Comparison of ENCODE assay signal across 8 cellular contexts in the genomic region with DNA sequence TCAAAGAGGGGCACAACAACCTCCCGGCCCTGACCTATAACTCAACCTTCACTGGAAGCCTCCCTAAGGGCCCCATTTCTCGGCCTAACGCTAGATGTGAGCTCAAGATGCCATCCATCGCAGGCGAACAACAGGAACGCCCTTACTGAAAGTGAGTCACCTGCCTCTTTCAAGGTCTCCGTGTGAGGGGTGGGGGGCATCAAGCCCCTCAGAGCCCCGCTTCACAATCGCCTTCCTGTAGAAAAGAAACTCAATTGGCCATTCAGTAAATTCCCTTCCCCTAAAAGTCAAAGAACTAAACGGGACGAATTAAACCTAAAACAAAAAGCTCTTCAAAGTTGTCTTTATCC. TPM values are rescaled to one million over a fixed set of nuclear protein-coding genes. Genes with fewer than 3 reads are reported as not detected.
DNase-seq lines count a peak whose midpoint lies in the region; ATAC-seq, FAIRE-seq and TF ChIP-seq lines count a peak whose summit lies in the region.

No MANE protein-coding gene starts in this region.

- 0% methylated on average over 11 of the region's 11 CpGs for WGBS in HepG2 (ENCODE audit: low lambda C conversion rate)

- H3K9ac ChIP-seq in HepG2 (ENCODE audit: insufficient read depth, low read depth, low read length): peak overlapping the region; percentile 86

- CTCF ChIA-PET in HepG2 (lab: Yijun Ruan, JAX; ENCODE audit: low intra/inter-chr PET ratio, low total read pairs): no interaction called here

- peak; percentile 46 for ATAC-seq in HepG2
- no peak for ATAC-seq in GM18858 (IDR thresholded peaks at IDR 0.05; ENCODE audit: unreplicated experiment)

- TF ChIP-seq CTCF in DOHH2 (IDR thresholded peaks at IDR 0.05; ENCODE audit: low read depth, low read length, poor library complexity, severe bottlenecking) (no peak), HL-60 (IDR thresholded peaks at IDR 0.05; ENCODE audit: insufficient read depth, low read length) (no peak), choroid plexus epithelial cell (conservative IDR thresholded peaks at IDR 0.05; ENCODE audit: low read depth, low read length) (no peak), HepG2 (CRISPR knock-in tag; IDR thresholded peaks at IDR 0.05) (no peak)

- H4K20me1 ChIP-seq in DOHH2 (ENCODE audit: control insufficient read depth, insufficient read depth, low read depth, low read length) (no peaks in the 10 kb centered on the region), HepG2 (ENCODE audit: insufficient read depth, low read length) (no peaks in the 10 kb centered on the region)

- H3K79me2 ChIP-seq in DOHH2 (ENCODE audit: control insufficient read depth, low read length): peaks cover 35% of the 10 kb centered on the region
- peaks cover 12% of the 10 kb centered on the region for H3K79me2 ChIP-seq in HepG2 (ENCODE audit: insufficient read depth, low read length)

- TF ChIP-seq RAD21 in HepG2 (CRISPR knock-in tag; IDR thresholded peaks at IDR 0.05): no peak

- H2AFZ ChIP-seq in HepG2 (ENCODE audit: low read length): peak overlapping the region; percentile 68

- no peaks in the 10 kb centered on the region for H3K27me3 ChIP-seq in DOHH2 (ENCODE audit: control insufficient read depth, low read length)
- H3K27me3 ChIP-seq in HL-60 (ENCODE audit: insufficient read depth, poor library complexity, severe bottlenecking): no peaks in the 10 kb centered on the region
- H3K27me3 ChIP-seq in HepG2 (ENCODE audit: control insufficient read depth in 1 of 2, insufficient read depth in 2 of 2, low read length in 2 of 2): no peaks in the 10 kb centered on the region; a peak in 1 of 5 replicates

- peak overlapping the region; percentile 64 for H3K4me2 ChIP-seq in DOHH2 (ENCODE audit: low read length)
- H3K4me2 ChIP-seq in HepG2 (ENCODE audit: low read depth, low read length): peak overlapping the region; percentile 75

- no peak for TF ChIP-seq POLR2A in HepG2 (IDR thresholded peaks at IDR 0.05; ENCODE audit: insufficient read depth in 1 of 2, low read depth in 2 of 2, low read length in 2 of 2)

- H3K9me2 ChIP-seq in DOHH2 (replicated peaks; ENCODE audit: control insufficient read depth, low read length): no peaks in the 10 kb centered on the region

- TF ChIP-seq EP300 in HepG2 (IDR thresholded peaks at IDR 0.05; ENCODE audit: low read depth in 2 of 2, low read length in 2 of 2) (no peak), HepG2 (CRISPR knock-in tag; IDR thresholded peaks at IDR 0.05; ENCODE audit: borderline replicate concordance) (no peak)

- peak; percentile 16 to 33 for DNase-seq in HL-60 (ENCODE audit: low read depth in 1 of 2, low spot score in 1 of 2)
- DNase-seq in activated CD4-positive, CD25-positive, alpha-beta regulatory T cell treated with anti-CD3 and anti-CD28 coated beads, Interleukin-2, amount 50 U/mL, for 16 hours (ENCODE audit: low read depth, low spot score): peak; percentile 11
- DNase-seq in choroid plexus epithelial cell (ENCODE audit: low read depth): peak; percentile 47
- peak; percentile 5 for DNase-seq in HepG2 (ENCODE audit: low spot score)
- peak; percentile 10 to 32 (median 22) for DNase-seq in stimulated activated CD4-positive, alpha-beta T cell treated with anti-CD3 and anti-CD28 coated beads, TNF-alpha, amount 100 ng/mL, for 24 hours (ENCODE audit: low read depth in 3 of 3)
- DNase-seq in NCI-H1694 treated with DMSO at 0.1 percent for 48 hours (lab: John Stamatoyannopoulos, UW): no peak

- H3K4me3 ChIP-seq in DOHH2 (ENCODE audit: low read length): peak overlapping the region; percentile 94
- peak overlapping the region; percentile 70 for H3K4me3 ChIP-seq in HL-60 (replicated peaks; ENCODE audit: insufficient read depth, low read length)
- peak overlapping the region; percentile 94 for H3K4me3 ChIP-seq in choroid plexus epithelial cell (ENCODE audit: low read depth, low read length)
- peak overlapping the region; percentile 81 to 86 (median 84) for H3K4me3 ChIP-seq in HepG2 (replicated peaks in 1 of 3; ENCODE audit: insufficient read depth in 1 of 3, low read depth in 2 of 3, low read length in 3 of 3)

- in situ Hi-C loops in HepG2 (cut with HindIII; ENCODE audit: extremely low pct_ligation_motif_present, low pct_unique_long_range_greater_than_20kb): no loop called here

- POLR2A ChIA-PET in HepG2 (lab: Yijun Ruan, JAX): interaction anchor here (1.0 to 3.5 kb wide), 6 partner anchors 13 to 237 kb away, joined by 3 to 15 read pairs (median 6); partner anchors contain the start of genes SMIM12, TMEM35B and ZMYM1

- no peak for FAIRE-seq in HepG2 (lab: Jason Lieb, UNC)

- H3F3A ChIP-seq in DOHH2 (ENCODE audit: control insufficient read depth, insufficient read depth): 0 out of 2 replicates have a peak, but pooled peaks cover 5% of the 10 kb centered on the region

- H3K9me3 ChIP-seq in DOHH2 (ENCODE audit: control insufficient read depth, insufficient read depth, low read length): peaks cover 20% of the 10 kb centered on the region; the same call in 1 of the 2 replicates
- H3K9me3 ChIP-seq in HepG2 (ENCODE audit: low read length): peaks cover 11% of the 10 kb centered on the region

- H3K36me3 ChIP-seq in DOHH2 (ENCODE audit: control insufficient read depth, low read length) (peaks cover 24% of the 10 kb centered on the region), HepG2 (replicated peaks in 1 of 2; ENCODE audit: control insufficient read depth in 1 of 2, insufficient read depth in 2 of 2, low read length in 2 of 2) (peaks cover 0 to 9% of the 10 kb centered on the region in 2 experiments; a peak in 2 of 5 replicates)

- peaks cover 14% of the 10 kb centered on the region for H3K4me1 ChIP-seq in DOHH2 (ENCODE audit: control insufficient read depth, low read length)
- peaks cover 12% of the 10 kb centered on the region for H3K4me1 ChIP-seq in HepG2 (ENCODE audit: insufficient read depth, low read length)

- BruUV-seq in HepG2 (replicated peaks; lab: Mats Ljungman, UMichigan): TSS peak; percentile 87

- intact Hi-C loops in HepG2 (cut with micrococcal nuclease; ENCODE audit: unreplicated experiment): loop anchor here (5.0 kb wide), 2 partner anchors 44 to 161 kb away; partner anchors contain the start of genes SFPQ and TMEM35B

- peak overlapping the region; percentile 74 for H3K27ac ChIP-seq in DOHH2 (ENCODE audit: low read depth, low read length)
- H3K27ac ChIP-seq in HL-60 (replicated peaks): peak overlapping the region; percentile 82
- peak overlapping the region; percentile 71 for H3K27ac ChIP-seq in HepG2 (ENCODE audit: extremely low read length, insufficient read depth, low read length)

RNA-seq across cellular contexts. Expression of gene ZMYM6, which starts 0.7 kb away (rescaled TPM):
- total RNA-seq in HepG2 (2016; rRNA removed; fragmentation: Illumina TruSeq; extraction: Trizol): 8.5 and 10.3 TPM in 2 replicates
- 2.2 and 2.5 TPM in 2 replicates for total RNA-seq in HepG2 (2016; cell fraction: cytosol; rRNA removed; fragmentation: Illumina TruSeq; extraction: Trizol; ENCODE audit: low read depth)
- total RNA-seq in HepG2 (2016; cell fraction: insoluble cytoplasmic fraction; rRNA removed; fragmentation: Illumina TruSeq; extraction: Trizol): 9.8 TPM in 2 replicates
- total RNA-seq in HepG2 (2016; cell fraction: membrane; rRNA removed; fragmentation: Illumina TruSeq; extraction: Trizol): 5.7 and 6.8 TPM in 2 replicates
- 13.6 and 17.6 TPM in 2 replicates for total RNA-seq in HepG2 (2016; cell fraction: nucleus; rRNA removed; fragmentation: Illumina TruSeq; extraction: Trizol)
- polyA plus RNA-seq in HepG2 (2011; rRNA removed): 9.4 and 10.2 TPM in 2 replicates
- polyA plus RNA-seq in HepG2 (2011; cell fraction: cytosol; rRNA removed): 2.0 and 2.9 TPM in 2 replicates
- polyA plus RNA-seq in HepG2 (2011; cell fraction: nucleus; rRNA removed): 18.1 and 19.2 TPM in 2 replicates
- polyA plus RNA-seq in HepG2 (2012): 5.6 and 7.6 TPM in 2 replicates
- polyA plus RNA-seq in HepG2 (2016; cell fraction: cytosol; fragmentation: Illumina TruSeq; extraction: Trizol; ENCODE audit: low read depth): 0.80 and 0.97 TPM in 2 replicates
- 9.6 and 11.3 TPM in 2 replicates for polyA plus RNA-seq in HepG2 (2016; cell fraction: insoluble cytoplasmic fraction; fragmentation: Illumina TruSeq; extraction: Trizol; ENCODE audit: low read depth)
- polyA plus RNA-seq in HepG2 (2016; cell fraction: membrane; fragmentation: Illumina TruSeq; extraction: Trizol; ENCODE audit: low read depth): 2.5 and 2.9 TPM in 2 replicates
- polyA plus RNA-seq in HepG2 (2016; cell fraction: nucleus; fragmentation: Illumina TruSeq; extraction: Trizol; ENCODE audit: insufficient read depth, low read depth): 19.8 and 21.8 TPM in 2 replicates
- 23.2 and 29.3 TPM in 2 replicates for polyA minus RNA-seq in HepG2 (2011; rRNA and poly(A)+ RNA removed; ENCODE audit: low replicate concordance)
- polyA minus RNA-seq in HepG2 (2011; cell fraction: cytosol; rRNA and poly(A)+ RNA removed): 1.6 and 3.4 TPM in 2 replicates
- 33.5 and 37.8 TPM in 2 replicates for polyA minus RNA-seq in HepG2 (2011; cell fraction: nucleus; rRNA and poly(A)+ RNA removed)

RNA-seq across cellular contexts. Expression of gene TMEM35B, which starts 45.9 kb away (rescaled TPM):
- total RNA-seq in HepG2 (2016; rRNA removed; fragmentation: Illumina TruSeq; extraction: Trizol): 4.5 and 11.5 TPM in 2 replicates
- total RNA-seq in HepG2 (2016; cell fraction: cytosol; rRNA removed; fragmentation: Illumina TruSeq; extraction: Trizol; ENCODE audit: low read depth): 2.0 and 3.1 TPM in 2 replicates
- total RNA-seq in HepG2 (2016; cell fraction: insoluble cytoplasmic fraction; rRNA removed; fragmentation: Illumina TruSeq; extraction: Trizol): 6.1 and 11.1 TPM in 2 replicates
- total RNA-seq in HepG2 (2016; cell fraction: membrane; rRNA removed; fragmentation: Illumina TruSeq; extraction: Trizol): 3.0 and 3.3 TPM in 2 replicates
- 12.0 and 13.3 TPM in 2 replicates for total RNA-seq in HepG2 (2016; cell fraction: nucleus; rRNA removed; fragmentation: Illumina TruSeq; extraction: Trizol)
- 23.3 and 26.0 TPM in 2 replicates for polyA plus RNA-seq in HepG2 (2011; rRNA removed)
- 21.2 and 28.1 TPM in 2 replicates for polyA plus RNA-seq in HepG2 (2011; cell fraction: cytosol; rRNA removed)
- polyA plus RNA-seq in HepG2 (2011; cell fraction: nucleus; rRNA removed): 4.7 and 5.7 TPM in 2 replicates
- polyA plus RNA-seq in HepG2 (2012): 12.2 and 14.7 TPM in 2 replicates
- 2.8 TPM in 2 replicates for polyA plus RNA-seq in HepG2 (2016; cell fraction: cytosol; fragmentation: Illumina TruSeq; extraction: Trizol; ENCODE audit: low read depth)
- 6.6 and 6.7 TPM in 2 replicates for polyA plus RNA-seq in HepG2 (2016; cell fraction: insoluble cytoplasmic fraction; fragmentation: Illumina TruSeq; extraction: Trizol; ENCODE audit: low read depth)
- polyA plus RNA-seq in HepG2 (2016; cell fraction: membrane; fragmentation: Illumina TruSeq; extraction: Trizol; ENCODE audit: low read depth): 3.2 and 3.3 TPM in 2 replicates
- polyA plus RNA-seq in HepG2 (2016; cell fraction: nucleus; fragmentation: Illumina TruSeq; extraction: Trizol; ENCODE audit: insufficient read depth, low read depth): 22.1 and 24.6 TPM in 2 replicates
- polyA minus RNA-seq in HepG2 (2011; rRNA and poly(A)+ RNA removed; ENCODE audit: low replicate concordance): 16.7 and 19.9 TPM in 2 replicates
- polyA minus RNA-seq in HepG2 (2011; cell fraction: cytosol; rRNA and poly(A)+ RNA removed): 3.9 and 4.2 TPM in 2 replicates
- 2.2 and 4.2 TPM in 2 replicates for polyA minus RNA-seq in HepG2 (2011; cell fraction: nucleus; rRNA and poly(A)+ RNA removed)

RNA-seq across cellular contexts. Expression of gene ZMYM1, which starts 48.1 kb away (rescaled TPM):
- 16.2 and 22.8 TPM in 2 replicates for total RNA-seq in HepG2 (2016; rRNA removed; fragmentation: Illumina TruSeq; extraction: Trizol)
- total RNA-seq in HepG2 (2016; cell fraction: cytosol; rRNA removed; fragmentation: Illumina TruSeq; extraction: Trizol; ENCODE audit: low read depth): 26.4 and 28.7 TPM in 2 replicates
- 16.4 and 24.0 TPM in 2 replicates for total RNA-seq in HepG2 (2016; cell fraction: insoluble cytoplasmic fraction; rRNA removed; fragmentation: Illumina TruSeq; extraction: Trizol)
- 14.5 and 14.6 TPM in 2 replicates for total RNA-seq in HepG2 (2016; cell fraction: membrane; rRNA removed; fragmentation: Illumina TruSeq; extraction: Trizol)
- 13.6 and 17.9 TPM in 2 replicates for total RNA-seq in HepG2 (2016; cell fraction: nucleus; rRNA removed; fragmentation: Illumina TruSeq; extraction: Trizol)
- 8.5 and 10.0 TPM in 2 replicates for polyA plus RNA-seq in HepG2 (2011; rRNA removed)
- 2.8 and 3.6 TPM in 2 replicates for polyA plus RNA-seq in HepG2 (2011; cell fraction: cytosol; rRNA removed)
- 7.3 and 9.6 TPM in 2 replicates for polyA plus RNA-seq in HepG2 (2011; cell fraction: nucleus; rRNA removed)
- polyA plus RNA-seq in HepG2 (2012): 2.9 and 5.4 TPM in 2 replicates
- 0.18 and 0.41 TPM in 2 replicates for polyA plus RNA-seq in HepG2 (2016; cell fraction: cytosol; fragmentation: Illumina TruSeq; extraction: Trizol; ENCODE audit: low read depth)
- polyA plus RNA-seq in HepG2 (2016; cell fraction: insoluble cytoplasmic fraction; fragmentation: Illumina TruSeq; extraction: Trizol; ENCODE audit: low read depth): 8.4 and 8.8 TPM in 2 replicates
- polyA plus RNA-seq in HepG2 (2016; cell fraction: membrane; fragmentation: Illumina TruSeq; extraction: Trizol; ENCODE audit: low read depth): 1.1 TPM in 2 replicates
- polyA plus RNA-seq in HepG2 (2016; cell fraction: nucleus; fragmentation: Illumina TruSeq; extraction: Trizol; ENCODE audit: insufficient read depth, low read depth): 18.2 and 21.2 TPM in 2 replicates
- 11.9 and 27.4 TPM in 2 replicates for polyA minus RNA-seq in HepG2 (2011; rRNA and poly(A)+ RNA removed; ENCODE audit: low replicate concordance)
- polyA minus RNA-seq in HepG2 (2011; cell fraction: cytosol; rRNA and poly(A)+ RNA removed): 7.4 and 9.1 TPM in 2 replicates
- 18.0 and 22.3 TPM in 2 replicates for polyA minus RNA-seq in HepG2 (2011; cell fraction: nucleus; rRNA and poly(A)+ RNA removed)
